Comparison of ENCODE assay signal across 17 cellular contexts in genomic region chr1:23588749-23589505, GRCh38. TPM values are rescaled to one million over a fixed set of nuclear protein-coding genes. Genes with fewer than 3 reads are reported as not detected.
A peak's percentile ranks its signal among the peaks of the same experiment; 100 is the strongest.
DNase-seq lines count a peak whose midpoint lies in the region; ATAC-seq and TF ChIP-seq lines count a peak whose summit lies in the region.
"Had no signal": no experiment of that assay in that cellular context is flagged by ENCODE, and none has a peak within 500 bp of the region (broad histone marks: within the 10 kb centered on the region; RNA-seq: fewer than 3 reads in every experiment).

No MANE protein-coding gene starts in this region.

- H3K4me3 Mint-ChIP-seq in CD4-positive, CD25-positive, alpha-beta regulatory T cell = peak overlapping the region in 1 of 4 donors; percentile 29
- H3K4me3 Mint-ChIP-seq in brain (no peak overlapping the region), nephron (no peak overlapping the region)
- H3K4me3 Mint-ChIP-seq: dendritic cell treated with granulocyte-macrophage colony-stimulating factor and Interleukin-4, amounts not matched to agents 40 ng/mL and 50 ng/mL, for 4 days had no signal

- peak overlapping the region; percentile 7 for H2BK5ac ChIP-seq in IMR-90 (ENCODE audit: low read depth, low read length, poor library complexity, severe bottlenecking)

- no peaks in the 10 kb centered on the region for H3K27me3 ChIP-seq in CD4-positive, CD25-positive, alpha-beta regulatory T cell (ENCODE audit: control insufficient read depth, insufficient read depth, low read length)
- no peaks in the 10 kb centered on the region for H3K27me3 ChIP-seq in IMR-90 (ENCODE audit: control insufficient read depth, insufficient read depth, low read length)
- no peaks in the 10 kb centered on the region for H3K27me3 ChIP-seq in A673 (replicated peaks; ENCODE audit: insufficient read depth, low read depth, low read length, poor library complexity)
- H3K27me3 ChIP-seq: esophagus squamous epithelium had no signal

- no peaks in the 10 kb centered on the region for H4K20me1 ChIP-seq in IMR-90 (ENCODE audit: insufficient read depth, low read length)

- BruUV-seq in IMR-90 (replicated peaks; lab: Mats Ljungman, UMichigan) (no TSS peak), A673 (replicated peaks; lab: Mats Ljungman, UMichigan) (no TSS peak)

- peak overlapping the region; percentile 91; the same call in 2 of the 3 replicates for H2BK15ac ChIP-seq in IMR-90 (ENCODE audit: low read depth, low read length)

- DNase-seq in CD4-positive, CD25-positive, alpha-beta regulatory T cell = no peak
- no peak for DNase-seq in IMR-90
- DNase-seq in A673 (ENCODE audit: low spot score) = no peak
- DNase-seq: activated effector memory CD4-positive, alpha-beta T cell treated with Interleukin-2 at 50 U/mL for 16 hours; DMS53; esophagus squamous epithelium; MM.1S; NCI-H2081; NCI-H526; PC-9 had no signal

- no peak for TF ChIP-seq CTCF in IMR-90 (conservative IDR thresholded peaks at IDR 0.05; ENCODE audit: low read depth, low read length)
- TF ChIP-seq CTCF in brain (conservative IDR thresholded peaks at IDR 0.05) = no peak
- no peak for TF ChIP-seq CTCF in nephron (IDR thresholded peaks at IDR 0.05; ENCODE audit: unreplicated experiment in 3 of 3)
- no peak for TF ChIP-seq CTCF in A673 (conservative IDR thresholded peaks at IDR 0.05; ENCODE audit: low read depth, low read length)

- H3K9me3 ChIP-seq in CD4-positive, CD25-positive, alpha-beta regulatory T cell (ENCODE audit: control insufficient read depth in 2 of 2, low read length in 2 of 2) = no peaks in the 10 kb centered on the region
- H3K9me3 ChIP-seq in IMR-90 (ENCODE audit: control insufficient read depth, insufficient read depth, low read length) (no peaks in the 10 kb centered on the region), A673 (ENCODE audit: low read depth, low read length, poor library complexity, severe bottlenecking) (no peaks in the 10 kb centered on the region)
- H3K9me3 ChIP-seq: esophagus squamous epithelium, prostate gland had no signal

- intact Hi-C loops in IMR-90 (cut with micrococcal nuclease) (no loop called here), A673 (cut with micrococcal nuclease; ENCODE audit: unreplicated experiment) (no loop called here)

- H3K4me1 ChIP-seq in CD4-positive, CD25-positive, alpha-beta regulatory T cell (ENCODE audit: control insufficient read depth, insufficient read depth, low read length, poor library complexity, severe bottlenecking) = peaks cover 40% of the 10 kb centered on the region
- peaks cover 22% of the 10 kb centered on the region for H3K4me1 ChIP-seq in IMR-90 (ENCODE audit: control insufficient read depth, insufficient read depth, low read length)
- H3K4me1 ChIP-seq in A673 (ENCODE audit: insufficient read depth, low read length, poor library complexity, severe bottlenecking) = peaks cover 6% of the 10 kb centered on the region
- H3K4me1 ChIP-seq: prostate gland had no signal

- POLR2A ChIA-PET in IMR-90 (lab: Charles Lee; ENCODE audit: unreplicated experiment) = no interaction called here
- POLR2A ChIA-PET in A673 (lab: Charles Lee; ENCODE audit: low non-redundant PET) = no interaction called here

- H2AK5ac ChIP-seq in IMR-90 (ENCODE audit: low read depth, low read length) = peak overlapping the region; percentile 49

- H3K4me3 ChIP-seq in CD4-positive, CD25-positive, alpha-beta regulatory T cell (ENCODE audit: low read depth, low read length) = no peak overlapping the region
- no peak overlapping the region for H3K4me3 ChIP-seq in IMR-90 (ENCODE audit: insufficient read depth, low read depth, low read length)
- H3K4me3 ChIP-seq in A673 (ENCODE audit: low read depth, low read length, poor library complexity, severe bottlenecking) = no peak overlapping the region
- H3K4me3 ChIP-seq: esophagus squamous epithelium, PC-9, prostate gland had no signal

- H2AK9ac ChIP-seq in IMR-90 (replicated peaks; ENCODE audit: low read depth, low read length, poor library complexity) = no peak overlapping the region

- H2AFZ ChIP-seq in IMR-90 (replicated peaks; ENCODE audit: low read length, poor library complexity) = peak overlapping the region; percentile 4
- H2AFZ ChIP-seq: PC-9 had no signal

- no peak overlapping the region for H3K27ac ChIP-seq in CD4-positive, CD25-positive, alpha-beta regulatory T cell (ENCODE audit: insufficient read depth, low read length, poor library complexity, severe bottlenecking)
- H3K27ac ChIP-seq in IMR-90 (ENCODE audit: insufficient read depth, low read length) (0 out of 2 replicates have a peak overlapping the region, but pooled peaks have one; percentile 7), A673 (ENCODE audit: low read depth, low read length, poor library complexity, severe bottlenecking) (no peak overlapping the region)
- H3K27ac ChIP-seq: PC-9, prostate gland had no signal

- peaks cover 3 to 13% of the 10 kb centered on the region in 2 experiments; a peak in 2 of 4 replicates for H3K79me1 ChIP-seq in IMR-90 (ENCODE audit: low read depth in 1 of 2, low read length in 2 of 2)

- peaks cover 9% of the 10 kb centered on the region for H3K9me1 ChIP-seq in IMR-90 (ENCODE audit: insufficient read depth, low read length)

- H2BK20ac ChIP-seq in IMR-90 (ENCODE audit: low read depth, low read length) = peak overlapping the region; percentile 88; the same call in 1 of the 2 replicates

- peak overlapping the region; percentile 11 for H3K18ac ChIP-seq in IMR-90 (ENCODE audit: low read depth, low read length)

- peaks cover 5% of the 10 kb centered on the region for H3K36me3 Mint-ChIP-seq in CD4-positive, CD25-positive, alpha-beta regulatory T cell
- H3K36me3 Mint-ChIP-seq in brain = no peaks in the 10 kb centered on the region
- no peaks in the 10 kb centered on the region for H3K36me3 Mint-ChIP-seq in nephron (ENCODE audit: low read depth)

- H3K4me1 Mint-ChIP-seq in CD4-positive, CD25-positive, alpha-beta regulatory T cell = peaks cover 21 to 60% (median 33%) of the 10 kb centered on the region in 4 donors
- peaks cover 44% of the 10 kb centered on the region for H3K4me1 Mint-ChIP-seq in brain
- H3K4me1 Mint-ChIP-seq in nephron = peaks cover 45% of the 10 kb centered on the region

- TF ChIP-seq RAD21 in IMR-90 (IDR thresholded peaks at IDR 0.05; ENCODE audit: low read length) = no peak

- ATAC-seq in CD4-positive, CD25-positive, alpha-beta regulatory T cell (ENCODE audit: low read depth in 2 of 2) = no peak
- ATAC-seq in IMR-90 (ENCODE audit: low read depth) (no peak), HG02610 (IDR thresholded peaks at IDR 0.05; ENCODE audit: unreplicated experiment) (no peak), HG02798 (IDR thresholded peaks at IDR 0.05; ENCODE audit: poor library complexity, unreplicated experiment) (no peak), GM18505 (IDR thresholded peaks at IDR 0.05; ENCODE audit: unreplicated experiment) (no peak)

- H3K36me3 ChIP-seq in CD4-positive, CD25-positive, alpha-beta regulatory T cell (ENCODE audit: control insufficient read depth, insufficient read depth, low read length) = no peaks in the 10 kb centered on the region
- no peaks in the 10 kb centered on the region for H3K36me3 ChIP-seq in IMR-90 (ENCODE audit: control insufficient read depth, insufficient read depth, low read length)
- no peaks in the 10 kb centered on the region for H3K36me3 ChIP-seq in A673 (ENCODE audit: insufficient read depth, low read length, poor library complexity, severe bottlenecking)
- H3K36me3 ChIP-seq: esophagus squamous epithelium, prostate gland had no signal

- peak overlapping the region; percentile 76 for H4K91ac ChIP-seq in IMR-90 (ENCODE audit: insufficient read depth, low read depth, low read length)

- in situ Hi-C loops in IMR-90 (cut with MboI; ENCODE audit: low sequenced_read_pairs) = no loop called here

- no peak for TF ChIP-seq POLR2A in IMR-90 (IDR thresholded peaks at IDR 0.05; ENCODE audit: low read depth, low read length)
- TF ChIP-seq POLR2A in GM18505 (IDR thresholded peaks at IDR 0.05; ENCODE audit: borderline replicate concordance, extremely low read depth, insufficient read depth, insufficient read length) = no peak

- H2BK120ac ChIP-seq in IMR-90 (ENCODE audit: low read depth, low read length) = peak overlapping the region; percentile 98

- H3K14ac ChIP-seq in IMR-90 (replicated peaks; ENCODE audit: low read depth, low read length) = peak overlapping the region; percentile 61

- 100% methylated on average over 2 of the region's 11 CpGs; no CpG with 5 or more reads in 1 of the 2 experiments for WGBS in IMR-90 (ENCODE audit: extremely low coverage in 2 of 2, insufficient read length in 1 of 2), 2 experiments

- no peaks in the 10 kb centered on the region for H3K27me3 Mint-ChIP-seq in CD4-positive, CD25-positive, alpha-beta regulatory T cell
- H3K27me3 Mint-ChIP-seq in brain (peaks cover 14% of the 10 kb centered on the region), nephron (ENCODE audit: low read depth) (peaks cover 12% of the 10 kb centered on the region)

- peak overlapping the region in 1 of 2 experiments; percentile 40; a peak in 1 of 4 replicates for H4K8ac ChIP-seq in IMR-90 (ENCODE audit: low read depth in 2 of 2, low read length in 2 of 2)

- H3K56ac ChIP-seq in IMR-90 (ENCODE audit: extremely low read depth, insufficient read depth, low read length) = no peak overlapping the region

- no peak overlapping the region for H3K23ac ChIP-seq in IMR-90 (ENCODE audit: low read depth, low read length)

- H3K9ac ChIP-seq in IMR-90 (ENCODE audit: low read depth, low read length) = no peak overlapping the region

- H4K5ac ChIP-seq in IMR-90 (ENCODE audit: low read depth, low read length) = peak overlapping the region; percentile 64

- no peak overlapping the region for H3K4me2 ChIP-seq in IMR-90 (ENCODE audit: low read depth, low read length)
- H3K4me2 ChIP-seq: PC-9 had no signal

- CTCF ChIA-PET in IMR-90 (lab: Yijun Ruan, JAX) = no interaction called here
- CTCF ChIA-PET in A673 (lab: Charles Lee) = no interaction called here

- H3K4ac ChIP-seq in IMR-90 (ENCODE audit: low read depth, low read length) = peak overlapping the region; percentile 93

- H3K9me3 Mint-ChIP-seq in CD4-positive, CD25-positive, alpha-beta regulatory T cell = peaks cover 0 to 1% (median 0%) of the 10 kb centered on the region in 7 donors
- peaks cover 0 to 2% (median 0%) of the 10 kb centered on the region in 5 experiments for H3K9me3 Mint-ChIP-seq in brain
- H3K9me3 Mint-ChIP-seq in nephron = no peaks in the 10 kb centered on the region
- H3K9me3 Mint-ChIP-seq: dendritic cell treated with granulocyte-macrophage colony-stimulating factor and Interleukin-4, amounts not matched to agents 40 ng/mL and 50 ng/mL, for 4 days had no signal

- dilution Hi-C loops in IMR-90 (cut with HindIII; ENCODE audit: low sequenced_read_pairs, unreplicated experiment) = no loop called here

- H3K27ac Mint-ChIP-seq in CD4-positive, CD25-positive, alpha-beta regulatory T cell = peak overlapping the region in 2 of 3 donors; percentile 21 to 63
- peak overlapping the region in 3 of 5 experiments; percentile 4 to 83 (median 13) for H3K27ac Mint-ChIP-seq in brain
- peak overlapping the region; percentile 29 to 59 (median 37) for H3K27ac Mint-ChIP-seq in nephron
- H3K27ac Mint-ChIP-seq: dendritic cell treated with granulocyte-macrophage colony-stimulating factor and Interleukin-4, amounts not matched to agents 40 ng/mL and 50 ng/mL, for 4 days had no signal

RNA-seq across cellular contexts. Expression of gene ID3, which starts 29.6 kb away (rescaled TPM):
- total RNA-seq in CD4-positive, CD25-positive, alpha-beta regulatory T cell = 51.1 TPM
- 10 to 100 TPM; 35.9 to 56.9 (median 48.0) TPM for polyA plus RNA-seq in CD4-positive, CD25-positive, alpha-beta regulatory T cell
- total RNA-seq in IMR-90 (2012; rRNA removed) (109 and 171 TPM in 2 replicates), A673 (2021) (102 and 140 TPM in 2 replicates)
- polyA plus RNA-seq in IMR-90 (2012; rRNA removed) (304 and 385 TPM in 2 replicates), brain (ENCODE audit: insufficient read depth, low read depth, low replicate concordance) (60.1 TPM)
- 781 and 851 TPM in 2 replicates for polyA plus RNA-seq in IMR-90 (2012; cell fraction: cytosol; rRNA removed)
- 1,444 and 1,599 TPM in 2 replicates for polyA plus RNA-seq in IMR-90 (2012; cell fraction: nucleus; rRNA removed; ENCODE audit: low replicate concordance)

RNA-seq across cellular contexts. Expression of gene E2F2, which starts 57.9 kb away (rescaled TPM):
- 13.8 TPM for total RNA-seq in CD4-positive, CD25-positive, alpha-beta regulatory T cell
- polyA plus RNA-seq in CD4-positive, CD25-positive, alpha-beta regulatory T cell = 1 to 10 TPM; 2.3 to 7.1 (median 3.7) TPM
- total RNA-seq in IMR-90 (2012; rRNA removed) (0.36 and 0.56 TPM in 2 replicates), A673 (2021) (45.0 and 46.1 TPM in 2 replicates)
- polyA plus RNA-seq in IMR-90 (2012; rRNA removed) (0.39 and 0.51 TPM in 2 replicates), brain (ENCODE audit: insufficient read depth, low read depth, low replicate concordance) (10.2 TPM)
- polyA plus RNA-seq in IMR-90 (2012; cell fraction: cytosol; rRNA removed) = 0.16 and 0.19 TPM in 2 replicates
- 0.55 and 0.63 TPM in 2 replicates for polyA plus RNA-seq in IMR-90 (2012; cell fraction: nucleus; rRNA removed; ENCODE audit: low replicate concordance)
